Comparison of ENCODE assay signal across 1 cellular context in genomic region chr11:86923993-86924766, GRCh38.
TF ChIP-seq lines count a peak whose summit lies in the region.

No MANE protein-coding gene starts in this region.

TF ChIP-seq in HepG2, 621 proteins besides CTCF, POLR2A, EP300 and RAD21 (continued from another document):
- TF ChIP-seq, protein P1, sequence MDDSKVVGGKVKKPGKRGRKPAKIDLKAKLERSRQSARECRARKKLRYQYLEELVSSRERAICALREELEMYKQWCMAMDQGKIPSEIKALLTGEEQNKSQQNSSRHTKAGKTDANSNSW (CRISPR knock-in tag; IDR thresholded peaks at IDR 0.05; ENCODE audit: borderline replicate concordance) = no peak
- TF ChIP-seq NAIF1 (CRISPR knock-in tag; IDR thresholded peaks at IDR 0.05; ENCODE audit: borderline replicate concordance) (no peak), NFE2L2 (IDR thresholded peaks at IDR 0.05; ENCODE audit: low read length) (no peak), ZNF557 (CRISPR knock-in tag; IDR thresholded peaks at IDR 0.05) (no peak), KAT8 (CRISPR knock-in tag; IDR thresholded peaks at IDR 0.05) (0 out of 2 replicates have a peak, but pooled peaks have one; percentile 38), ZNF367 (CRISPR knock-in tag; IDR thresholded peaks at IDR 0.05; ENCODE audit: borderline replicate concordance) (no peak), ZNF597 (CRISPR knock-in tag; IDR thresholded peaks at IDR 0.05) (no peak), ZMYM4 (CRISPR knock-in tag; IDR thresholded peaks at IDR 0.05) (peak; percentile 77), DNMT1 (CRISPR knock-in tag; IDR thresholded peaks at IDR 0.05) (no peak), HOXA7 (CRISPR knock-in tag; IDR thresholded peaks at IDR 0.05) (no peak), MAF1 (CRISPR knock-in tag; IDR thresholded peaks at IDR 0.05; ENCODE audit: borderline replicate concordance) (no peak), SUZ12 (IDR thresholded peaks at IDR 0.05; ENCODE audit: low read depth, low read length) (no peak), SNAPC4 (CRISPR knock-in tag; IDR thresholded peaks at IDR 0.05) (no peak), EHMT2 (IDR thresholded peaks at IDR 0.05; ENCODE audit: borderline replicate concordance, low read depth, low read length) (peak; percentile 81; the same call in 1 of the 2 replicates), ZSCAN9 (CRISPR knock-in tag; IDR thresholded peaks at IDR 0.05; ENCODE audit: borderline replicate concordance) (peak; percentile 77), ETV5 (CRISPR knock-in tag; IDR thresholded peaks at IDR 0.05; ENCODE audit: borderline replicate concordance) (peak; percentile 42; the same call in 1 of the 2 replicates), HDAC2 (CRISPR knock-in tag; IDR thresholded peaks at IDR 0.05) (0 out of 2 replicates have a peak, but pooled peaks have one; percentile 50), THAP11 (CRISPR knock-in tag; IDR thresholded peaks at IDR 0.05) (no peak), SCMH1 (CRISPR knock-in tag; IDR thresholded peaks at IDR 0.05; ENCODE audit: borderline replicate concordance) (no peak), MAFF (IDR thresholded peaks at IDR 0.05; ENCODE audit: low read depth, low read length) (no peak), MLX (CRISPR knock-in tag; IDR thresholded peaks at IDR 0.05) (no peak), MTF1 (CRISPR knock-in tag; IDR thresholded peaks at IDR 0.05) (no peak), NFIC (IDR thresholded peaks at IDR 0.05; ENCODE audit: low read length) (no peak), SOX5 (CRISPR knock-in tag; IDR thresholded peaks at IDR 0.05; ENCODE audit: borderline replicate concordance) (peak; percentile 46; the same call in 1 of the 2 replicates), TBL1XR1 (IDR thresholded peaks at IDR 0.05; ENCODE audit: borderline replicate concordance, low read length, partially characterized antibody) (no peak), HNF4G (IDR thresholded peaks at IDR 0.05; ENCODE audit: borderline replicate concordance, low read depth, low read length) (no peak), HNF4G (CRISPR knock-in tag; IDR thresholded peaks at IDR 0.05; ENCODE audit: borderline replicate concordance, low read depth) (no peak), SATB2 (CRISPR knock-in tag; IDR thresholded peaks at IDR 0.05) (0 out of 2 replicates have a peak, but pooled peaks have one; percentile 63)
- TF ChIP-seq, protein P2, sequence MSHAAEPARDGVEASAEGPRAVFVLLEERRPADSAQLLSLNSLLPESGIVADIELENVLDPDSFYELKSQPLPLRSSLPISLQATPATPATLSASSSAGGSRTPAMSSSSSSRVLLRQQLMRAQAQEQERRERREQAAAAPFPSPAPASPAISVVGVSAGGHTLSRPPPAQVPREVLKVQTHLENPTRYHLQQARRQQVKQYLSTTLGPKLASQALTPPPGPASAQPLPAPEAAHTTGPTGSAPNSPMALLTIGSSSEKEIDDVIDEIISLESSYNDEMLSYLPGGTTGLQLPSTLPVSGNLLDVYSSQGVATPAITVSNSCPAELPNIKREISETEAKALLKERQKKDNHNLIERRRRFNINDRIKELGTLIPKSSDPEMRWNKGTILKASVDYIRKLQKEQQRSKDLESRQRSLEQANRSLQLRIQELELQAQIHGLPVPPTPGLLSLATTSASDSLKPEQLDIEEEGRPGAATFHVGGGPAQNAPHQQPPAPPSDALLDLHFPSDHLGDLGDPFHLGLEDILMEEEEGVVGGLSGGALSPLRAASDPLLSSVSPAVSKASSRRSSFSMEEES (CRISPR knock-in tag; IDR thresholded peaks at IDR 0.05) = no peak
- TF ChIP-seq, protein P3, sequence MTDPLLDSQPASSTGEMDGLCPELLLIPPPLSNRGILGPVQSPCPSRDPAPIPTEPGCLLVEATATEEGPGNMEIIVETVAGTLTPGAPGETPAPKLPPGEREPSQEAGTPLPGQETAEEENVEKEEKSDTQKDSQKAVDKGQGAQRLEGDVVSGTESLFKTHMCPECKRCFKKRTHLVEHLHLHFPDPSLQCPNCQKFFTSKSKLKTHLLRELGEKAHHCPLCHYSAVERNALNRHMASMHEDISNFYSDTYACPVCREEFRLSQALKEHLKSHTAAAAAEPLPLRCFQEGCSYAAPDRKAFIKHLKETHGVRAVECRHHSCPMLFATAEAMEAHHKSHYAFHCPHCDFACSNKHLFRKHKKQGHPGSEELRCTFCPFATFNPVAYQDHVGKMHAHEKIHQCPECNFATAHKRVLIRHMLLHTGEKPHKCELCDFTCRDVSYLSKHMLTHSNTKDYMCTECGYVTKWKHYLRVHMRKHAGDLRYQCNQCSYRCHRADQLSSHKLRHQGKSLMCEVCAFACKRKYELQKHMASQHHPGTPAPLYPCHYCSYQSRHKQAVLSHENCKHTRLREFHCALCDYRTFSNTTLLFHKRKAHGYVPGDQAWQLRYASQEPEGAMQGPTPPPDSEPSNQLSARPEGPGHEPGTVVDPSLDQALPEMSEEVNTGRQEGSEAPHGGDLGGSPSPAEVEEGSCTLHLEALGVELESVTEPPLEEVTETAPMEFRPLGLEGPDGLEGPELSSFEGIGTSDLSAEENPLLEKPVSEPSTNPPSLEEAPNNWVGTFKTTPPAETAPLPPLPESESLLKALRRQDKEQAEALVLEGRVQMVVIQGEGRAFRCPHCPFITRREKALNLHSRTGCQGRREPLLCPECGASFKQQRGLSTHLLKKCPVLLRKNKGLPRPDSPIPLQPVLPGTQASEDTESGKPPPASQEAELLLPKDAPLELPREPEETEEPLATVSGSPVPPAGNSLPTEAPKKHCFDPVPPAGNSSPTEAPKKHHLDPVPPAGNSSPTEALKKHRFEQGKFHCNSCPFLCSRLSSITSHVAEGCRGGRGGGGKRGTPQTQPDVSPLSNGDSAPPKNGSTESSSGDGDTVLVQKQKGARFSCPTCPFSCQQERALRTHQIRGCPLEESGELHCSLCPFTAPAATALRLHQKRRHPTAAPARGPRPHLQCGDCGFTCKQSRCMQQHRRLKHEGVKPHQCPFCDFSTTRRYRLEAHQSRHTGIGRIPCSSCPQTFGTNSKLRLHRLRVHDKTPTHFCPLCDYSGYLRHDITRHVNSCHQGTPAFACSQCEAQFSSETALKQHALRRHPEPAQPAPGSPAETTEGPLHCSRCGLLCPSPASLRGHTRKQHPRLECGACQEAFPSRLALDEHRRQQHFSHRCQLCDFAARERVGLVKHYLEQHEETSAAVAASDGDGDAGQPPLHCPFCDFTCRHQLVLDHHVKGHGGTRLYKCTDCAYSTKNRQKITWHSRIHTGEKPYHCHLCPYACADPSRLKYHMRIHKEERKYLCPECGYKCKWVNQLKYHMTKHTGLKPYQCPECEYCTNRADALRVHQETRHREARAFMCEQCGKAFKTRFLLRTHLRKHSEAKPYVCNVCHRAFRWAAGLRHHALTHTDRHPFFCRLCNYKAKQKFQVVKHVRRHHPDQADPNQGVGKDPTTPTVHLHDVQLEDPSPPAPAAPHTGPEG (CRISPR knock-in tag; IDR thresholded peaks at IDR 0.05) = no peak
- TF ChIP-seq, protein P4, sequence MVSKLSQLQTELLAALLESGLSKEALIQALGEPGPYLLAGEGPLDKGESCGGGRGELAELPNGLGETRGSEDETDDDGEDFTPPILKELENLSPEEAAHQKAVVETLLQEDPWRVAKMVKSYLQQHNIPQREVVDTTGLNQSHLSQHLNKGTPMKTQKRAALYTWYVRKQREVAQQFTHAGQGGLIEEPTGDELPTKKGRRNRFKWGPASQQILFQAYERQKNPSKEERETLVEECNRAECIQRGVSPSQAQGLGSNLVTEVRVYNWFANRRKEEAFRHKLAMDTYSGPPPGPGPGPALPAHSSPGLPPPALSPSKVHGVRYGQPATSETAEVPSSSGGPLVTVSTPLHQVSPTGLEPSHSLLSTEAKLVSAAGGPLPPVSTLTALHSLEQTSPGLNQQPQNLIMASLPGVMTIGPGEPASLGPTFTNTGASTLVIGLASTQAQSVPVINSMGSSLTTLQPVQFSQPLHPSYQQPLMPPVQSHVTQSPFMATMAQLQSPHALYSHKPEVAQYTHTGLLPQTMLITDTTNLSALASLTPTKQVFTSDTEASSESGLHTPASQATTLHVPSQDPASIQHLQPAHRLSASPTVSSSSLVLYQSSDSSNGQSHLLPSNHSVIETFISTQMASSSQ (IDR thresholded peaks at IDR 0.05; ENCODE audit: low read depth) = peak; percentile 52
- TF ChIP-seq, protein P4 (CRISPR knock-in tag; IDR thresholded peaks at IDR 0.05; ENCODE audit: borderline replicate concordance) = no peak
TF ChIP-seq in HepG2: peak in this region for 59.
